Comparison of ENCODE assay signal across 25 cellular contexts in genomic region chr2:55357907-55358306, GRCh38.
DNase-seq lines count a peak whose midpoint lies in the region; TF ChIP-seq lines count a peak whose summit lies in the region.
"Had no signal": no experiment of that assay in that cellular context is flagged by ENCODE, and none has a peak within 500 bp of the region (broad histone marks: within the 10 kb centered on the region; RNA-seq: fewer than 3 reads in every experiment).

No MANE protein-coding gene starts in this region.

- 72 to 78% methylated on average over 2 of the region's 2 CpGs for WGBS in GM23248 (ENCODE audit: low coverage in 1 of 2, low lambda C conversion rate in 2 of 2, missing lambda C conversion rate in 2 of 2), 2 experiments

- H3K4me1 ChIP-seq in GM23248 (ENCODE audit: insufficient read depth) = peaks cover 12% of the 10 kb centered on the region
- H3K4me1 ChIP-seq: BE2C, Caco-2 had no signal

- no peaks in the 10 kb centered on the region for H3K9me3 ChIP-seq in GM23248 (ENCODE audit: low read depth)
- H3K9me3 ChIP-seq: adrenal gland, BE2C, Caco-2 had no signal

- intact Hi-C loops in posterior cingulate gyrus (cut with DNase I) = no loop called here

- H3K27ac Mint-ChIP-seq in brain = peak overlapping the region in 3 of 5 experiments; percentile 32 to 85 (median 82)
- H3K27ac Mint-ChIP-seq: activated B cell treated with CpG ODN at 0.5 μM for 24 hours had no signal

- H3K4me3 ChIP-seq in AG10803 (ENCODE audit: low read length) = no peak overlapping the region
- H3K4me3 ChIP-seq in GM23248 = no peak overlapping the region
- H3K4me3 ChIP-seq: adrenal gland had no signal

- peak overlapping the region; percentile 31 for H3K4me2 ChIP-seq in GM23248 (ENCODE audit: unreplicated experiment)
- H3K4me2 ChIP-seq: KMS-11 had no signal

- peak; percentile 9 for DNase-seq in AG10803 (ENCODE audit: low read depth)
- peak; percentile 63 for DNase-seq in GM23248
- peak; percentile 20 for DNase-seq in kidney tubule cell (ENCODE audit: low spot score)
- DNase-seq in inferior parietal cortex (ENCODE audit: extremely low spot score) = no peak
- DNase-seq in Kasumi-1 (lab: John Stamatoyannopoulos, UW) = no peak
- DNase-seq in DMS53 treated with DMSO at 0.1 percent for 48 hours (lab: John Stamatoyannopoulos, UW; ENCODE audit: unreplicated experiment) = no peak
- no peak for DNase-seq in posterior cingulate gyrus
- DNase-seq: activated B cell treated with CpG ODN at 0.5 μM for 24 hours; activated CD4-positive, alpha-beta T cell treated with anti-CD3 and anti-CD28 coated beads, Interleukin-2, amount 50 U/mL, for 48 hours; activated gamma-delta T cell; adrenal gland; BE2C; Caco-2; erythroblast; H7; kidney glomerular epithelial cell; NCI-H187 treated with DMSO at 0.1 percent for 48 hours; NCI-H748 treated with DMSO at 0.1 percent for 48 hours; nucleus accumbens; stimulated activated CD4-positive, alpha-beta T cell treated with anti-CD3 and anti-CD28 coated beads, Interleukin-4, amount 100 ng/mL, for 24 hours; stimulated activated naive CD4-positive, alpha-beta T cell treated with Interleukin-2 at 50 U/mL for 16 hours; T1000 had no signal

- H3K4me3 Mint-ChIP-seq in brain = no peak overlapping the region
- H3K4me3 Mint-ChIP-seq: activated B cell treated with CpG ODN at 0.5 μM for 24 hours; central memory CD8-positive, alpha-beta T cell had no signal

- H3K4me1 Mint-ChIP-seq in brain = peaks cover 23% of the 10 kb centered on the region
- H3K4me1 Mint-ChIP-seq: central memory CD8-positive, alpha-beta T cell had no signal

- 0 out of 2 replicates have a peak, but pooled peaks cover 3% of the 10 kb centered on the region for H3K79me2 ChIP-seq in GM23248 (ENCODE audit: insufficient read depth)

- H3F3A ChIP-seq in GM23248 (ENCODE audit: insufficient read depth) = peaks cover 17% of the 10 kb centered on the region; the same call in 1 of the 2 replicates

- H3K9me2 ChIP-seq in GM23248 (ENCODE audit: insufficient read depth) = no peaks in the 10 kb centered on the region

- peaks cover 15% of the 10 kb centered on the region; the same call in 1 of the 2 replicates for H3K36me3 ChIP-seq in GM23248 (ENCODE audit: low read depth)
- H3K36me3 ChIP-seq: adrenal gland, BE2C had no signal

- TF ChIP-seq CTCF in AG10803 (conservative IDR thresholded peaks at IDR 0.05; ENCODE audit: low read length) (no peak), brain (conservative IDR thresholded peaks at IDR 0.05) (no peak)

- no peak overlapping the region for H3K9ac ChIP-seq in GM23248
- H3K9ac ChIP-seq: KMS-11 had no signal

- peaks cover 80% of the 10 kb centered on the region for H3K36me3 Mint-ChIP-seq in brain

- no peaks in the 10 kb centered on the region for H3K27me3 ChIP-seq in GM23248 (replicated peaks; ENCODE audit: insufficient read depth)
- H3K27me3 ChIP-seq: adrenal gland, BE2C had no signal

- no peaks in the 10 kb centered on the region for H4K20me1 ChIP-seq in GM23248 (ENCODE audit: insufficient read depth)

- H3K27ac ChIP-seq in GM23248 = no peak overlapping the region
- H3K27ac ChIP-seq: adrenal gland, KMS-11 had no signal

- in situ Hi-C loops in GM23248 (cut with MboI) = no loop called here

- no peaks in the 10 kb centered on the region for H3K27me3 Mint-ChIP-seq in brain
- H3K27me3 Mint-ChIP-seq: activated B cell treated with CpG ODN at 0.5 μM for 24 hours; central memory CD8-positive, alpha-beta T cell had no signal

- no peak overlapping the region for H2AFZ ChIP-seq in GM23248

- H3K9me3 Mint-ChIP-seq in brain = no peaks in the 10 kb centered on the region
- H3K9me3 Mint-ChIP-seq: activated B cell treated with CpG ODN at 0.5 μM for 24 hours; central memory CD8-positive, alpha-beta T cell had no signal

Comparison
In these comparisons a context has a peak if more than half of its experiments do, and no peak if none do; other contexts are left out.
1. DNase-seq: peak in AG10803 (single experiment), GM23248 (single experiment) and kidney tubule cell (single experiment); none in inferior parietal cortex (single experiment), Kasumi-1 (0 of 2), DMS53 treated with DMSO at 0.1 percent for 48 hours (single experiment) and posterior cingulate gyrus (0 of 10).